In the genomic region with DNA sequence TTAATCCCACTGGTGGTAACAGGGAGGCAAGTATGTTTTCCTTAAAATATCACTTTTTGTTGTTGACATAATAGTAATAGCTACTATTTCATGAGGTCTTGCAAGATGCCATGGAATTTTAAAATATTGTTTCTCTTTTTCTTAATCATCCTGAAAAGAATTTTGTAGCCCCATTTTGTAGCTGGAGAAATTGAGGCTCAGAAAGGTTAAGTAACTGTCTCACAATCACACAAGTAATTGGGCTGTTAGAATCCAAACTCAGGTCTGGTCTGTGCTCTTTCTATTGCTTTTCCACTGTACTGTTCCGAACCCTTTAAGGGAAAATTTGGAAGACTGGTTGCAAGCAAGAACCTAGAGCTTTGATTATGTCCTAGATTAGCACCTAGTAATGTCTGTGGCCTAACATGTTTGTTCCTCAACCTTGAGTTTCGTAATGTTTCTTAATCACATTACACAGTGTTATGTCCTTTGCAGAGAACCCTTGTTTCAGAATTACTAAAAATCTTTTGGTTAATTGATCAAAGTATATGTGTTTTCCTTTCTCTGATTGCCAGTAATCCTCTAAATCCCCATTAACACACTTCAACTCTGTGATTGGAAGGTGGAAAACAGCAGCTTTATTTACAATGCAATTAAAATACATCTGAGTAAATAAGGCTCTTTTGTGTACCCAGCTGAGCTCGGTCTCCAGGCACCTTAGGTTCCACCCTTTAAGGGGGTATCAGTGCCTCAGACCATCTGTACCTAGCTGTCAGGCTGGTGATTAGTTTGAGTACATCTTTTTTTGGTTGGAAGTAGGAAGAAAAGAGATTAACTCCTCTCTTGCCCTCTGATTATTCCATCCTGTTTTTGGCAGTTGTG, we compare ENCODE assay signal across 9 cellular contexts. TPM values are rescaled to one million over a fixed set of nuclear protein-coding genes. Genes with fewer than 3 reads are reported as not detected.
DNase-seq lines count a peak whose midpoint lies in the region; ATAC-seq and TF ChIP-seq lines count a peak whose summit lies in the region.
"Had no signal": no experiment of that assay in that cellular context is flagged by ENCODE, and none has a peak within 500 bp of the region (broad histone marks: within the 10 kb centered on the region; RNA-seq: fewer than 3 reads in every experiment).

No MANE protein-coding gene starts in this region.

- no peaks in the 10 kb centered on the region for H3K4me1 Mint-ChIP-seq in central memory CD8-positive, alpha-beta T cell

- H3K9me3 Mint-ChIP-seq in central memory CD8-positive, alpha-beta T cell = no peaks in the 10 kb centered on the region

- intact Hi-C loops in sciatic nerve (cut with DNase I) = no loop called here

- peaks cover 31% of the 10 kb centered on the region for H3K36me3 Mint-ChIP-seq in central memory CD8-positive, alpha-beta T cell (ENCODE audit: insufficient read depth)

- DNase-seq in HL-60 (ENCODE audit: low read depth in 1 of 2, low spot score in 1 of 2) (no peak), NCI-H2081 treated with DMSO at 0.1 percent for 48 hours (lab: John Stamatoyannopoulos, UW) (peak; percentile 67), sciatic nerve (ENCODE audit: low spot score) (no peak), DMS114 treated with DMSO at 0.1 percent for 48 hours (lab: John Stamatoyannopoulos, UW; ENCODE audit: unreplicated experiment) (no peak), EL (no peak)
- no peak for DNase-seq in central memory CD8-positive, alpha-beta T cell (ENCODE audit: low spot score in 2 of 2)
- DNase-seq: activated CD8-positive, alpha-beta memory T cell treated with anti-CD3 and anti-CD28 coated beads for 24 hours; Karpas-422 had no signal

- no peaks in the 10 kb centered on the region for H3K27me3 Mint-ChIP-seq in central memory CD8-positive, alpha-beta T cell

- no peaks in the 10 kb centered on the region for H3K27me3 ChIP-seq in HL-60 (ENCODE audit: insufficient read depth, poor library complexity, severe bottlenecking)

- ATAC-seq in central memory CD8-positive, alpha-beta T cell (replicated peaks; ENCODE audit: extremely low read depth, poor library complexity, severe bottlenecking) = no peak
- ATAC-seq in sciatic nerve = peak; percentile 54
- no peak for ATAC-seq in GM21786 (IDR thresholded peaks at IDR 0.05; ENCODE audit: unreplicated experiment)

- no peak for TF ChIP-seq CTCF in HL-60 (IDR thresholded peaks at IDR 0.05; ENCODE audit: insufficient read depth, low read length)

- peak overlapping the region; percentile 25 for H3K27ac ChIP-seq in HL-60 (replicated peaks)

- no peak overlapping the region for H3K4me3 Mint-ChIP-seq in central memory CD8-positive, alpha-beta T cell

- H3K27ac Mint-ChIP-seq in central memory CD8-positive, alpha-beta T cell (ENCODE audit: low read depth) = peak overlapping the region; percentile 11

- H3K4me3 ChIP-seq in HL-60 (replicated peaks; ENCODE audit: insufficient read depth, low read length) = no peak overlapping the region

RNA-seq across cellular contexts. Expression of gene LRRC42, which starts 10.4 kb away (rescaled TPM):
- total RNA-seq in sciatic nerve = 26.9 TPM

RNA-seq across cellular contexts. Expression of gene IFT25, which starts 11.0 kb away (rescaled TPM):
- total RNA-seq in sciatic nerve = 33.5 TPM
